ENCODE assay signal across 18 cellular contexts in genomic region chr5:167574381-167574780, GRCh38.
DNase-seq lines count a peak whose midpoint lies in the region; ATAC-seq, FAIRE-seq and TF ChIP-seq lines count a peak whose summit lies in the region.
"Had no signal": no experiment of that assay in that cellular context is flagged by ENCODE, and none has a peak within 500 bp of the region (broad histone marks: within the 10 kb centered on the region; RNA-seq: fewer than 3 reads in every experiment).

No MANE protein-coding gene starts in this region.

- H3K27ac Mint-ChIP-seq in HFFc6, result no peak overlapping the region
- H3K27ac Mint-ChIP-seq: activated CD8-positive, alpha-beta T cell treated with anti-CD3 and anti-CD28 coated beads, Interleukin-2, amount 10 ng/mL, durations not matched to agents 7 days and 5 days; activated T-helper 2 cell treated with anti-CD3 and anti-CD28 coated beads, Interferon-gamma antibody, Interleukin-2, Interleukin-4, amounts not matched to agents 10 μg/mL and 5 μg/mL and 100 μg/mL, durations not matched to agents 14 hours and 24 hours and 36 hours; CD8-positive, alpha-beta memory T cell; naive B cell had no signal

- peaks cover 43% of the 10 kb centered on the region for H3K4me1 ChIP-seq in iPS-20b (ENCODE audit: insufficient read depth, low read length)
- peaks cover 14% of the 10 kb centered on the region for H3K4me1 ChIP-seq in smooth muscle cell (ENCODE audit: low read depth)
- peaks cover 0 to 4% (median 3%) of the 10 kb centered on the region in 3 donors for H3K4me1 ChIP-seq in pancreas

- no peaks in the 10 kb centered on the region for H3K9me3 Mint-ChIP-seq in HFFc6
- H3K9me3 Mint-ChIP-seq: activated T-helper 2 cell treated with anti-CD3 and anti-CD28 coated beads, Interferon-gamma antibody, Interleukin-2, Interleukin-4, amounts not matched to agents 10 μg/mL and 5 μg/mL and 100 μg/mL, durations not matched to agents 14 hours and 24 hours and 36 hours had no signal

- H3K36me3 ChIP-seq in iPS-20b (ENCODE audit: insufficient read depth, low read depth, low read length), result no peaks in the 10 kb centered on the region
- no peaks in the 10 kb centered on the region for H3K36me3 ChIP-seq in smooth muscle cell (ENCODE audit: low read depth)
- H3K36me3 ChIP-seq in pancreas, result no peaks in the 10 kb centered on the region
- H3K36me3 ChIP-seq: adrenal gland, heart left ventricle had no signal

- H3K27me3 ChIP-seq in iPS-20b (ENCODE audit: insufficient read depth, low read length) (peaks cover 18% of the 10 kb centered on the region), smooth muscle cell (ENCODE audit: low read depth) (peaks cover 29% of the 10 kb centered on the region), pancreas (peaks cover 0 to 50% (median 18%) of the 10 kb centered on the region in 4 donors)

- no peaks in the 10 kb centered on the region for H3K79me2 ChIP-seq in smooth muscle cell (ENCODE audit: low read depth)

- no peak for DNase-seq in HFFc6
- DNase-seq in astrocyte of the cerebellum (ENCODE audit: low read depth), result no peak
- DNase-seq in smooth muscle cell (lab: John Stamatoyannopoulos, UW; ENCODE audit: unreplicated experiment), result no peak
- no peak for DNase-seq in ecto neural progenitor cell (ENCODE audit: low spot score)
- DNase-seq in pancreas, result no peak
- no peak for DNase-seq in KG1 (lab: John Stamatoyannopoulos, UW)
- DNase-seq: activated CD8-positive, alpha-beta T cell treated with anti-CD3 and anti-CD28 coated beads, Interleukin-2, amount 10 ng/mL, durations not matched to agents 7 days and 5 days; CD8-positive, alpha-beta memory T cell; heart left ventricle; left colon; naive B cell; NCI-H187; stimulated activated CD4-positive, alpha-beta T cell treated with anti-CD3 and anti-CD28 coated beads, Interleukin-4, amount 100 ng/mL, for 1 hour; stimulated activated CD8-positive, alpha-beta memory T cell treated with anti-CD3 and anti-CD28 coated beads, Interleukin-4, amount 100 ng/mL, for 48 hours had no signal

- no peaks in the 10 kb centered on the region for H4K20me1 ChIP-seq in smooth muscle cell (ENCODE audit: low read depth)

- peak overlapping the region; percentile 77; the same call in 1 of the 2 replicates for H3K4me3 Mint-ChIP-seq in HFFc6
- H3K4me3 Mint-ChIP-seq: activated CD8-positive, alpha-beta T cell treated with anti-CD3 and anti-CD28 coated beads, Interleukin-2, amount 10 ng/mL, durations not matched to agents 7 days and 5 days had no signal

- WGBS in smooth muscle cell (ENCODE audit: low lambda C conversion rate), result 25% methylated on average over 6 of the region's 6 CpGs
- WGBS in pancreas, 2 donors, result 24 to 25% methylated on average over 6 of the region's 6 CpGs

- no peak overlapping the region for H2AFZ ChIP-seq in smooth muscle cell (ENCODE audit: low read depth)

- TF ChIP-seq CTCF in HFFc6 (IDR thresholded peaks at IDR 0.05) (no peak), astrocyte of the cerebellum (IDR thresholded peaks at IDR 0.05; ENCODE audit: low read depth, low read length, missing control alignments) (no peak), smooth muscle cell (IDR thresholded peaks at IDR 0.05; ENCODE audit: borderline replicate concordance, insufficient read depth, poor library complexity, severe bottlenecking) (no peak), pancreas (IDR thresholded peaks at IDR 0.05) (no peak)

- H3K4me3 ChIP-seq in astrocyte of the cerebellum (ENCODE audit: low read depth, low read length), result peak overlapping the region; percentile 51
- H3K4me3 ChIP-seq in iPS-20b (ENCODE audit: low read length), result peak overlapping the region; percentile 66
- H3K4me3 ChIP-seq in smooth muscle cell, result peak overlapping the region; percentile 59
- H3K4me3 ChIP-seq in pancreas, result no peak overlapping the region

- peaks cover 25% of the 10 kb centered on the region for H3K4me1 Mint-ChIP-seq in HFFc6 (ENCODE audit: low read depth)

- no peak for ATAC-seq in pancreas
- ATAC-seq: activated CD8-positive, alpha-beta T cell treated with anti-CD3 and anti-CD28 coated beads, Interleukin-2, amount 10 ng/mL, durations not matched to agents 7 days and 5 days; heart left ventricle; left colon had no signal

- FAIRE-seq in pancreas (lab: Jason Lieb, UNC), result no peak

- intact Hi-C loops in pancreas (cut with DNase I), result no loop called here

- H3K9me3 ChIP-seq in iPS-20b (ENCODE audit: insufficient read depth, low read depth, low read length) (no peaks in the 10 kb centered on the region), smooth muscle cell (replicated peaks; ENCODE audit: low read depth) (no peaks in the 10 kb centered on the region), pancreas (no peaks in the 10 kb centered on the region)
- H3K9me3 ChIP-seq: adrenal gland, heart left ventricle had no signal

- peak overlapping the region; percentile 68; the same call in 1 of the 2 replicates for H3K9ac ChIP-seq in iPS-20b (ENCODE audit: low read depth, low read length)
- H3K9ac ChIP-seq in smooth muscle cell (ENCODE audit: low read depth), result no peak overlapping the region

- H3F3A ChIP-seq in smooth muscle cell (ENCODE audit: low read depth), result no peaks in the 10 kb centered on the region

- H3K36me3 Mint-ChIP-seq in HFFc6 (ENCODE audit: low read depth), result no peaks in the 10 kb centered on the region
- H3K36me3 Mint-ChIP-seq: CD8-positive, alpha-beta memory T cell; naive B cell had no signal

- peak overlapping the region; percentile 87 for H3K4me2 ChIP-seq in smooth muscle cell

- H3K27ac ChIP-seq in iPS-20b (ENCODE audit: low read length) (no peak overlapping the region), smooth muscle cell (ENCODE audit: low read depth) (no peak overlapping the region), pancreas (no peak overlapping the region)
- H3K27ac ChIP-seq: adrenal gland, heart left ventricle, VCaP had no signal

- in situ Hi-C loops in astrocyte of the cerebellum (cut with HindIII; ENCODE audit: low sequenced_read_pairs), result no loop called here

- H3K27me3 Mint-ChIP-seq in HFFc6 (ENCODE audit: insufficient read depth), result peaks cover 27% of the 10 kb centered on the region

Comparison
In these comparisons a context has a peak if more than half of its experiments do, and no peak if none do; other contexts are left out.
1. H3K4me3 ChIP-seq: peak in astrocyte of the cerebellum (single experiment), iPS-20b (single experiment) and smooth muscle cell (single experiment); none in pancreas (0 of 4).